Comparison of ENCODE assay signal across 14 cellular contexts in the genomic region with DNA sequence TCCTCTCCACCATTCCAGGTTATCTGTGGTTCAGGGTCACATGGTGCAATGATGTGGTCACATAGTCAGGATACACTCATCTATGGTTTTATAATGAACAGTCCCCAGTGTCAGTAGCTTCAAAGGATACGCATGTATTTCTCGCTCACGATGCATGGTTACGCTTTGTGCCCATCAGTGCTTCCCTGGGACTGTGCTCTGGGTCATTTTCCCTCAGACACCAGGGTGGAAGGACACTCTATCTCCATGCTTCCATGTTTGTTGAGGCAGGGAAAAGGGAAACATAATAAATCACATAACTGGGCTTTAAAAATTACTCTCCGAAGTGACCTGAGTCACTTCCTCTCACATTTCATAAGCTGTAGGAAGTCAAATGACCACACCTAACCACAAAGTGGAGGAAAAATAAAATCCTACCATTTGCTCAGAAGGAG.
A peak's percentile ranks its signal among the peaks of the same experiment; 100 is the strongest.
DNase-seq lines count a peak whose midpoint lies in the region; ATAC-seq and TF ChIP-seq lines count a peak whose summit lies in the region.
"Had no signal": no experiment of that assay in that cellular context is flagged by ENCODE, and none has a peak within 500 bp of the region (broad histone marks: within the 10 kb centered on the region; RNA-seq: fewer than 3 reads in every experiment).

No MANE protein-coding gene starts in this region.

- no peak for TF ChIP-seq CTCF in choroid plexus epithelial cell (conservative IDR thresholded peaks at IDR 0.05; ENCODE audit: low read depth, low read length)
- no peak for TF ChIP-seq CTCF in nephron progenitor cell (IDR thresholded peaks at IDR 0.05)
- no peak for TF ChIP-seq CTCF in chondrocyte (IDR thresholded peaks at IDR 0.05)

- H3K27me3 Mint-ChIP-seq in nephron progenitor cell (ENCODE audit: low read depth, poor library complexity) (no peaks in the 10 kb centered on the region), chondrocyte (ENCODE audit: low read depth) (no peaks in the 10 kb centered on the region)

- no peak for ATAC-seq in GM21529 (IDR thresholded peaks at IDR 0.05; ENCODE audit: unreplicated experiment)
- ATAC-seq: left lobe of liver had no signal

- no peak overlapping the region for H3K4me3 ChIP-seq in choroid plexus epithelial cell (ENCODE audit: low read depth, low read length)

- H3K4me3 Mint-ChIP-seq in nephron progenitor cell (no peak overlapping the region), chondrocyte (ENCODE audit: unreplicated experiment) (no peak overlapping the region)

- H3K9me3 Mint-ChIP-seq in nephron progenitor cell, result peaks cover 12% of the 10 kb centered on the region
- H3K9me3 Mint-ChIP-seq in chondrocyte (ENCODE audit: low read depth), result peaks cover 12% of the 10 kb centered on the region

- DNase-seq in ELR (ENCODE audit: low read depth), result peak; percentile 77
- peak; percentile 18 for DNase-seq in OCI-M1 (lab: John Stamatoyannopoulos, UW)
- peak; percentile 46 for DNase-seq in choroid plexus epithelial cell (ENCODE audit: low read depth)
- DNase-seq in nephron progenitor cell, result no peak
- no peak for DNase-seq in NCI-H524 treated with DMSO at 0.1 percent for 48 hours (lab: John Stamatoyannopoulos, UW)
- DNase-seq in activated CD4-positive, alpha-beta T cell treated with anti-CD3 and anti-CD28 coated beads, Interleukin-2, amount 50 U/mL, for 1 hour, result no peak
- DNase-seq in chondrocyte (ENCODE audit: low spot score), result no peak
- DNase-seq: activated CD4-positive, CD25-positive, alpha-beta regulatory T cell treated with anti-CD3 and anti-CD28 coated beads, Interleukin-2, amount 50 U/mL, for 72 hours; amygdala; NCI-H1092; NCI-H345; stimulated activated CD4-positive, alpha-beta T cell treated with anti-CD3 and anti-CD28 coated beads, Interleukin-1b, Interleukin-23, amount 100 ng/mL, for 48 hours had no signal

- H3K27ac Mint-ChIP-seq in nephron progenitor cell (peak overlapping the region; percentile 73), chondrocyte (ENCODE audit: unreplicated experiment) (no peak overlapping the region)

- H3K4me1 Mint-ChIP-seq in nephron progenitor cell (peaks cover 13% of the 10 kb centered on the region), chondrocyte (ENCODE audit: low read depth) (peaks cover 4% of the 10 kb centered on the region)

- H3K36me3 Mint-ChIP-seq in nephron progenitor cell (ENCODE audit: low read depth), result no peaks in the 10 kb centered on the region
- H3K36me3 Mint-ChIP-seq in chondrocyte (ENCODE audit: low read depth), result no peaks in the 10 kb centered on the region

Comparison
In these comparisons a context has a peak if more than half of its experiments do, and no peak if none do; other contexts are left out.
1. DNase-seq: peak in ELR (single experiment), OCI-M1 (single experiment) and choroid plexus epithelial cell (single experiment); none in nephron progenitor cell (single experiment), NCI-H524 treated with DMSO at 0.1 percent for 48 hours (single experiment), activated CD4-positive, alpha-beta T cell treated with anti-CD3 and anti-CD28 coated beads, Interleukin-2, amount 50 U/mL, for 1 hour (single experiment) and chondrocyte (single experiment).